Comparison of ENCODE assay signal across 15 cellular contexts in genomic region chr2:222506230-222506934, GRCh38.
"Had no signal": no experiment of that assay in that cellular context is flagged by ENCODE, and none has a peak within 500 bp of the region (broad histone marks: within the 10 kb centered on the region; RNA-seq: fewer than 3 reads in every experiment).

No MANE protein-coding gene starts in this region.

- ATAC-seq: heart left ventricle had no signal

- DNase-seq: activated CD4-positive, alpha-beta T cell treated with anti-CD3 and anti-CD28 coated beads for 1 hour; activated gamma-delta T cell treated with Interleukin-2 at 50 U/mL for 16 hours; activated T-cell treated with anti-CD3 and anti-CD28 coated beads, Interleukin-2, amount 50 U/mL, for 1 hour; aorta; effector CD4-positive, alpha-beta T cell; heart left ventricle; nucleus accumbens; retina; sigmoid colon; stimulated activated CD4-positive, alpha-beta T cell treated with anti-CD3 and anti-CD28 coated beads, Interleukin-4, amount 100 ng/mL, for 1 hour; stimulated activated naive CD4-positive, alpha-beta T cell; upper lobe of left lung had no signal

- H3K36me3 ChIP-seq: heart left ventricle, sigmoid colon, thoracic aorta, upper lobe of left lung had no signal

- H3K27ac ChIP-seq: heart left ventricle, sigmoid colon, thoracic aorta, upper lobe of left lung had no signal

- H3K27me3 ChIP-seq: heart left ventricle, sigmoid colon, upper lobe of left lung had no signal

- H3K4me1 ChIP-seq: heart left ventricle, sigmoid colon, upper lobe of left lung had no signal

- H3K4me3 ChIP-seq: heart left ventricle, sigmoid colon, thoracic aorta, upper lobe of left lung had no signal

- FAIRE-seq: endometrium, islet of Langerhans had no signal

- H3K9me3 ChIP-seq: heart left ventricle, sigmoid colon, thoracic aorta, upper lobe of left lung had no signal
